Comparison of ENCODE assay signal across 27 cellular contexts in genomic region chr14:104239185-104239775, GRCh38.
A peak's percentile ranks its signal among the peaks of the same experiment; 100 is the strongest.
DNase-seq lines count a peak whose midpoint lies in the region; ATAC-seq, FAIRE-seq and TF ChIP-seq lines count a peak whose summit lies in the region.
"Had no signal": no experiment of that assay in that cellular context is flagged by ENCODE, and none has a peak within 500 bp of the region (broad histone marks: within the 10 kb centered on the region; RNA-seq: fewer than 3 reads in every experiment).

No MANE protein-coding gene starts in this region.

- peaks cover 15% of the 10 kb centered on the region for H3K9me3 Mint-ChIP-seq in progenitor cell of endocrine pancreas (ENCODE audit: low read depth)

- no peaks in the 10 kb centered on the region for H3K36me3 Mint-ChIP-seq in progenitor cell of endocrine pancreas (ENCODE audit: insufficient read depth)

- no peaks in the 10 kb centered on the region for H3K27me3 Mint-ChIP-seq in progenitor cell of endocrine pancreas

- no peaks in the 10 kb centered on the region for H3K79me2 ChIP-seq in DOHH2 (ENCODE audit: control insufficient read depth, low read length)
- H3K79me2 ChIP-seq in GM23248 (ENCODE audit: insufficient read depth): no peaks in the 10 kb centered on the region

- no peaks in the 10 kb centered on the region for H4K20me1 ChIP-seq in BLaER1
- no peaks in the 10 kb centered on the region for H4K20me1 ChIP-seq in DOHH2 (ENCODE audit: control insufficient read depth, insufficient read depth, low read depth, low read length)
- no peaks in the 10 kb centered on the region for H4K20me1 ChIP-seq in GM23248 (ENCODE audit: insufficient read depth)

- in situ Hi-C loops in GM23248 (cut with MboI): no loop called here

- peak overlapping the region; percentile 82 for H3K27ac Mint-ChIP-seq in progenitor cell of endocrine pancreas
- H3K27ac Mint-ChIP-seq: memory B cell; stimulated activated naive CD8-positive, alpha-beta T cell treated with anti-CD3 and anti-CD28 coated beads, Interleukin-15, Interleukin-2, amounts not matched to agents 100 ng/mL and 50 ng/mL, for 24 hours had no signal

- H3K4me1 Mint-ChIP-seq in progenitor cell of endocrine pancreas (ENCODE audit: low read depth): peaks cover 20% of the 10 kb centered on the region

- H3K4me3 ChIP-seq in BLaER1: no peak overlapping the region
- H3K4me3 ChIP-seq in DOHH2 (ENCODE audit: low read length): peak overlapping the region; percentile 51; the same call in 1 of the 2 replicates
- H3K4me3 ChIP-seq in kidney (ENCODE audit: low read length in 2 of 2): no peak overlapping the region
- no peak overlapping the region for H3K4me3 ChIP-seq in GM23248
- H3K4me3 ChIP-seq: cardiac muscle cell, esophagus squamous epithelium, heart right ventricle, thyroid gland had no signal

- peaks cover 44% of the 10 kb centered on the region for H3K9me3 ChIP-seq in BLaER1
- H3K9me3 ChIP-seq in DOHH2 (ENCODE audit: control insufficient read depth, insufficient read depth, low read length): peaks cover 9% of the 10 kb centered on the region; the same call in 1 of the 2 replicates
- H3K9me3 ChIP-seq in kidney (ENCODE audit: control insufficient read depth in 1 of 2, low read length in 2 of 2): peaks cover 0 to 15% of the 10 kb centered on the region in 2 donors
- no peaks in the 10 kb centered on the region for H3K9me3 ChIP-seq in GM23248 (ENCODE audit: low read depth)
- H3K9me3 ChIP-seq: thyroid gland had no signal

- H3K9me2 ChIP-seq in DOHH2 (replicated peaks; ENCODE audit: control insufficient read depth, low read length) (no peaks in the 10 kb centered on the region), GM23248 (ENCODE audit: insufficient read depth) (no peaks in the 10 kb centered on the region)

- no peak overlapping the region for H3K4me3 Mint-ChIP-seq in progenitor cell of endocrine pancreas (ENCODE audit: low read depth)
- H3K4me3 Mint-ChIP-seq: activated T-cell treated with anti-CD3 and anti-CD28 coated beads, Interleukin-2, amount 50 U/mL, for 4 hours; memory B cell; stimulated activated naive CD8-positive, alpha-beta T cell treated with anti-CD3 and anti-CD28 coated beads, Interleukin-15, Interleukin-2, amounts not matched to agents 100 ng/mL and 50 ng/mL, for 24 hours had no signal

- H3K27me3 ChIP-seq in BLaER1 (no peaks in the 10 kb centered on the region), DOHH2 (ENCODE audit: control insufficient read depth, low read length) (no peaks in the 10 kb centered on the region), GM23248 (replicated peaks; ENCODE audit: insufficient read depth) (no peaks in the 10 kb centered on the region)
- H3K27me3 ChIP-seq: cardiac muscle cell, thyroid gland had no signal

- DNase-seq in kidney: peak; percentile 37
- peak; percentile 7 for DNase-seq in progenitor cell of endocrine pancreas (ENCODE audit: low spot score, unreplicated experiment)
- DNase-seq in GM23248: no peak
- DNase-seq: activated CD8-positive, alpha-beta memory T cell treated with anti-CD3 and anti-CD28 coated beads for 24 hours; activated naive CD4-positive, alpha-beta T cell treated with anti-CD3 and anti-CD28 coated beads, Interleukin-2, amount 50 U/mL, for 16 hours; activated T-cell treated with anti-CD3 and anti-CD28 coated beads, Interleukin-2, amount 50 U/mL, for 4 hours; anterior cingulate cortex; C1 segment of cervical spinal cord; DMS79 treated with DMSO at 0.1 percent for 48 hours; esophagus squamous epithelium; foreskin melanocyte; heart right ventricle; MV-4-11; NCI-H1436 treated with DMSO at 0.1 percent for 48 hours; OCI-M1; thyroid gland had no signal

- no peak for ATAC-seq in HG03159 (IDR thresholded peaks at IDR 0.05; ENCODE audit: unreplicated experiment)
- ATAC-seq in HG03520 (IDR thresholded peaks at IDR 0.05; ENCODE audit: unreplicated experiment): no peak
- ATAC-seq: activated T-cell treated with anti-CD3 and anti-CD28 coated beads, Interleukin-2, amount 50 U/mL, for 4 hours; heart right ventricle; SK-N-SH treated with all-trans-retinoic acid at 6 μM for 48 hours had no signal

- H3K36me3 ChIP-seq in BLaER1 (no peaks in the 10 kb centered on the region), DOHH2 (ENCODE audit: control insufficient read depth, low read length) (no peaks in the 10 kb centered on the region), kidney (ENCODE audit: control insufficient read depth in 1 of 2, insufficient read depth in 2 of 2, low read length in 2 of 2) (no peaks in the 10 kb centered on the region), GM23248 (ENCODE audit: low read depth) (no peaks in the 10 kb centered on the region)
- H3K36me3 ChIP-seq: cardiac muscle cell, esophagus squamous epithelium, heart right ventricle, thyroid gland had no signal

- H3K4me2 ChIP-seq in BLaER1: peak overlapping the region; percentile 80
- peak overlapping the region; percentile 69 for H3K4me2 ChIP-seq in DOHH2 (ENCODE audit: low read length)
- no peak overlapping the region for H3K4me2 ChIP-seq in GM23248 (ENCODE audit: unreplicated experiment)

- FAIRE-seq in kidney (lab: Jason Lieb, UNC): no peak
- FAIRE-seq: endometrium, GM18507 had no signal

- H3K4me1 ChIP-seq in BLaER1 (peaks cover 18% of the 10 kb centered on the region), DOHH2 (ENCODE audit: control insufficient read depth, low read length) (peaks cover 26% of the 10 kb centered on the region), kidney (ENCODE audit: control insufficient read depth in 1 of 2, insufficient read depth in 1 of 2, low read depth in 1 of 2, low read length in 2 of 2) (no peaks in the 10 kb centered on the region), GM23248 (ENCODE audit: insufficient read depth) (no peaks in the 10 kb centered on the region)
- H3K4me1 ChIP-seq: Caco-2, esophagus squamous epithelium, heart right ventricle, thyroid gland had no signal

- TF ChIP-seq CTCF in DOHH2 (IDR thresholded peaks at IDR 0.05; ENCODE audit: low read depth, low read length, poor library complexity, severe bottlenecking) (no peak), kidney (IDR thresholded peaks at IDR 0.05; ENCODE audit: borderline replicate concordance, extremely low read depth, insufficient read depth) (no peak), progenitor cell of endocrine pancreas (IDR thresholded peaks at IDR 0.05; ENCODE audit: unreplicated experiment) (no peak)

- peak overlapping the region; percentile 45; the same call in 1 of the 2 replicates for H3K27ac ChIP-seq in BLaER1
- peak overlapping the region; percentile 82 for H3K27ac ChIP-seq in DOHH2 (ENCODE audit: low read depth, low read length)
- no peak overlapping the region for H3K27ac ChIP-seq in kidney (ENCODE audit: low read depth in 2 of 2, low read length in 2 of 2)
- H3K27ac ChIP-seq in GM23248: no peak overlapping the region
- H3K27ac ChIP-seq: cardiac muscle cell, esophagus squamous epithelium, heart right ventricle, thyroid gland had no signal

- H3F3A ChIP-seq in DOHH2 (ENCODE audit: control insufficient read depth, insufficient read depth) (no peaks in the 10 kb centered on the region), GM23248 (ENCODE audit: insufficient read depth) (no peaks in the 10 kb centered on the region)

- H3K9ac ChIP-seq in BLaER1 (no peak overlapping the region), kidney (ENCODE audit: low read length in 2 of 2) (no peak overlapping the region), GM23248 (no peak overlapping the region)

- intact Hi-C loops in kidney (cut with DNase I): no loop called here

- WGBS in GM23248 (ENCODE audit: low coverage in 1 of 2, low lambda C conversion rate in 2 of 2, missing lambda C conversion rate in 2 of 2), 2 experiments: 24 to 27% methylated on average over 7 to 8 of the region's 8 CpGs

- no peak overlapping the region for H2AFZ ChIP-seq in GM23248

Comparison
In these comparisons a context has a peak if more than half of its experiments do, and no peak if none do; other contexts are left out.
1. H3K27ac ChIP-seq: peak in BLaER1 (single experiment) and DOHH2 (single experiment); none in kidney (0 of 2) and GM23248 (single experiment).